21 cellular contexts compared by ENCODE assay signal in genomic region chr6:75788894-75789293, GRCh38.
"Had no signal": no experiment of that assay in that cellular context is flagged by ENCODE, and none has a peak within 500 bp of the region (broad histone marks: within the 10 kb centered on the region; RNA-seq: fewer than 3 reads in every experiment).

No MANE protein-coding gene starts in this region.

- DNase-seq: activated CD4-positive, alpha-beta T cell treated with anti-CD3 and anti-CD28 coated beads for 48 hours; activated CD4-positive, alpha-beta T cell treated with anti-CD3 and anti-CD28 coated beads, Interleukin-2, amount 50 U/mL, for 4 hours; activated CD4-positive, CD25-positive, alpha-beta regulatory T cell treated with anti-CD3 and anti-CD28 coated beads, Interleukin-2, amount 50 U/mL, for 72 hours; activated CD8-positive, alpha-beta memory T cell treated with anti-CD3 and anti-CD28 coated beads, Interleukin-2, amount 10 ng/mL, durations not matched to agents 7 days and 5 days; activated effector memory CD4-positive, alpha-beta T cell treated with Interleukin-2 at 50 U/mL for 16 hours; activated naive CD4-positive, alpha-beta T cell; activated T-cell treated with anti-CD3 and anti-CD28 coated beads, Interleukin-2, amount 50 U/mL, for 24 hours; aorta; caudate nucleus; colonic mucosa; dermis blood vessel endothelial cell; NCI-H1105 treated with DMSO at 0.1 percent for 48 hours; NCI-H1436 treated with DMSO at 0.1 percent for 48 hours; NCI-H187; NCI-H2081; NCI-H2171; NCI-H226; NCI-H526; PC-3; SHP77 treated with DMSO at 0.1 percent for 48 hours had no signal

- H3K9me3 ChIP-seq: breast epithelium, colonic mucosa had no signal

- H3K27ac ChIP-seq: breast epithelium, colonic mucosa had no signal

- H3K36me3 ChIP-seq: breast epithelium, colonic mucosa had no signal

- ATAC-seq: activated CD8-positive, alpha-beta memory T cell treated with anti-CD3 and anti-CD28 coated beads, Interleukin-2, amount 10 ng/mL, durations not matched to agents 7 days and 5 days; PC-3 had no signal

- H3K27me3 ChIP-seq: breast epithelium, colonic mucosa had no signal

- H3K4me1 ChIP-seq: breast epithelium, colonic mucosa had no signal

- H3K4me3 ChIP-seq: breast epithelium, colonic mucosa had no signal
